Comparison of ENCODE assay signal across 8 cellular contexts in genomic region chr6:166259296-166259977, GRCh38. TPM values are rescaled to one million over a fixed set of nuclear protein-coding genes. Genes with fewer than 3 reads are reported as not detected.
A peak's percentile ranks its signal among the peaks of the same experiment; 100 is the strongest.
DNase-seq lines count a peak whose midpoint lies in the region; ATAC-seq and TF ChIP-seq lines count a peak whose summit lies in the region.

No MANE protein-coding gene starts in this region.

- H2AFZ ChIP-seq in DND-41 (ENCODE audit: low read depth, low read length): peak overlapping the region; percentile 38; the same call in 1 of the 2 replicates

- ATAC-seq in DND-41 (ENCODE audit: insufficient read depth, low read depth) (peak; percentile 53), HG02610 (IDR thresholded peaks at IDR 0.05; ENCODE audit: unreplicated experiment) (peak; percentile 44), GM18517 (IDR thresholded peaks at IDR 0.05; ENCODE audit: unreplicated experiment) (no peak)
- peak; percentile 14 for ATAC-seq in activated CD8-positive, alpha-beta T cell treated with anti-CD3 and anti-CD28 coated beads, Interleukin-2, amount 10 ng/mL, durations not matched to agents 7 days and 5 days
- ATAC-seq in naive thymus-derived CD4-positive, alpha-beta T cell: peak; percentile 57

- TF ChIP-seq CTCF in DND-41 (IDR thresholded peaks at IDR 0.05; ENCODE audit: borderline replicate concordance, extremely low read depth, low read length, poor library complexity, severe bottlenecking) (no peak), brain microvascular endothelial cell (IDR thresholded peaks at IDR 0.05; ENCODE audit: low read depth, low read length, missing control alignments) (no peak), uterus (IDR thresholded peaks at IDR 0.05) (no peak)

- H3K9ac ChIP-seq in DND-41 (ENCODE audit: low read depth, low read length): peak overlapping the region; percentile 46

- TF ChIP-seq POLR2A in uterus (IDR thresholded peaks at IDR 0.05): no peak

- intact Hi-C loops in naive thymus-derived CD4-positive, alpha-beta T cell (cut with micrococcal nuclease): loop anchor here (1.0 to 10.0 kb wide), 7 partner anchors 8 to 705 kb away; partner anchors contain the start of genes MPC1 (in 1 of the 2) and RPS6KA2 (in 1 of the 2)
- intact Hi-C loops in uterus (cut with DNase I; ENCODE audit: low total_unique reads): no loop called here

- in situ Hi-C loops in brain microvascular endothelial cell (cut with HindIII; ENCODE audit: low pct_ligation_motif_present, low sequenced_read_pairs): no loop called here

- H3K27ac ChIP-seq in DND-41 (ENCODE audit: low read length) (peak overlapping the region; percentile 89), brain microvascular endothelial cell (no peak overlapping the region), uterus (no peak overlapping the region)
- no peak overlapping the region for H3K27ac ChIP-seq in naive thymus-derived CD4-positive, alpha-beta T cell (ENCODE audit: low read depth, low read length)

- H3K4me1 ChIP-seq in DND-41 (ENCODE audit: insufficient read depth, low read length): peaks cover 53% of the 10 kb centered on the region
- H3K4me1 ChIP-seq in naive thymus-derived CD4-positive, alpha-beta T cell (ENCODE audit: control insufficient read depth in 2 of 2, insufficient read depth in 2 of 2, low read length in 2 of 2): peaks cover 5 to 20% of the 10 kb centered on the region in 2 donors
- H3K4me1 ChIP-seq in uterus: no peaks in the 10 kb centered on the region

- H3K27me3 ChIP-seq in DND-41 (ENCODE audit: insufficient read depth, low read length, poor library complexity) (no peaks in the 10 kb centered on the region), brain microvascular endothelial cell (replicated peaks) (peaks cover 5% of the 10 kb centered on the region), uterus (peaks cover 0 to 12% of the 10 kb centered on the region in 2 donors)
- H3K27me3 ChIP-seq in naive thymus-derived CD4-positive, alpha-beta T cell (ENCODE audit: control insufficient read depth in 2 of 2, insufficient read depth in 2 of 2, low read length in 2 of 2): no peaks in the 10 kb centered on the region

- no peaks in the 10 kb centered on the region for H3K9me3 ChIP-seq in DND-41 (ENCODE audit: insufficient read depth, low read length, severe bottlenecking)
- H3K9me3 ChIP-seq in naive thymus-derived CD4-positive, alpha-beta T cell (ENCODE audit: control insufficient read depth in 2 of 3, low read length in 3 of 3): no peaks in the 10 kb centered on the region
- no peaks in the 10 kb centered on the region for H3K9me3 ChIP-seq in uterus

- DNase-seq in DND-41: peak; percentile 39
- DNase-seq in activated CD8-positive, alpha-beta T cell treated with anti-CD3 and anti-CD28 coated beads, Interleukin-2, amount 10 ng/mL, durations not matched to agents 7 days and 5 days: no peak
- DNase-seq in naive thymus-derived CD4-positive, alpha-beta T cell: no peak
- DNase-seq in ureter (ENCODE audit: low spot score): no peak
- DNase-seq in brain microvascular endothelial cell: no peak
- DNase-seq in uterus: no peak

- H3K4me3 ChIP-seq in DND-41 (ENCODE audit: low read depth in 1 of 2, low read length in 2 of 2): no peak overlapping the region
- H3K4me3 ChIP-seq in naive thymus-derived CD4-positive, alpha-beta T cell (ENCODE audit: low read length): no peak overlapping the region
- no peak overlapping the region for H3K4me3 ChIP-seq in brain microvascular endothelial cell (ENCODE audit: low read depth, low read length)
- H3K4me3 ChIP-seq in uterus: no peak overlapping the region

- peaks cover 22% of the 10 kb centered on the region for H3K27me3 Mint-ChIP-seq in activated CD8-positive, alpha-beta T cell treated with anti-CD3 and anti-CD28 coated beads, Interleukin-2, amount 10 ng/mL, durations not matched to agents 7 days and 5 days (ENCODE audit: low read depth)
- H3K27me3 Mint-ChIP-seq in naive thymus-derived CD4-positive, alpha-beta T cell: peaks cover 0 to 49% (median 30%) of the 10 kb centered on the region in 5 donors

- POLR2A ChIA-PET in activated CD8-positive, alpha-beta T cell treated with anti-CD3 and anti-CD28 coated beads, Interleukin-2, amount 10 ng/mL, durations not matched to agents 7 days and 5 days (lab: Charles Lee): interaction anchor here (0.7 to 1.1 kb wide), 2 partner anchors 14 to 117 kb away, joined by 3 read pairs; no protein-coding TSS in a partner anchor
- POLR2A ChIA-PET in naive thymus-derived CD4-positive, alpha-beta T cell (lab: Charles Lee): no interaction called here

- peak overlapping the region; percentile 87 for H3K27ac Mint-ChIP-seq in activated CD8-positive, alpha-beta T cell treated with anti-CD3 and anti-CD28 coated beads, Interleukin-2, amount 10 ng/mL, durations not matched to agents 7 days and 5 days
- H3K27ac Mint-ChIP-seq in naive thymus-derived CD4-positive, alpha-beta T cell: peak overlapping the region in 7 of 9 donors; percentile 75 to 99 (median 92)

- H4K20me1 ChIP-seq in DND-41 (ENCODE audit: insufficient read depth, low read length): no peaks in the 10 kb centered on the region

- H3K36me3 Mint-ChIP-seq in activated CD8-positive, alpha-beta T cell treated with anti-CD3 and anti-CD28 coated beads, Interleukin-2, amount 10 ng/mL, durations not matched to agents 7 days and 5 days (ENCODE audit: low read depth): peaks cover 8% of the 10 kb centered on the region
- H3K36me3 Mint-ChIP-seq in naive thymus-derived CD4-positive, alpha-beta T cell: no peaks in the 10 kb centered on the region

- no peaks in the 10 kb centered on the region for H3K36me3 ChIP-seq in DND-41 (ENCODE audit: insufficient read depth, low read length)
- H3K36me3 ChIP-seq in naive thymus-derived CD4-positive, alpha-beta T cell (ENCODE audit: control insufficient read depth in 2 of 3, insufficient read depth in 3 of 3, low read length in 3 of 3): no peaks in the 10 kb centered on the region
- H3K36me3 ChIP-seq in brain microvascular endothelial cell (replicated peaks): no peaks in the 10 kb centered on the region
- H3K36me3 ChIP-seq in uterus: no peaks in the 10 kb centered on the region

- H3K4me1 Mint-ChIP-seq in activated CD8-positive, alpha-beta T cell treated with anti-CD3 and anti-CD28 coated beads, Interleukin-2, amount 10 ng/mL, durations not matched to agents 7 days and 5 days (ENCODE audit: low read depth): peaks cover 49% of the 10 kb centered on the region
- peaks cover 0 to 61% (median 38%) of the 10 kb centered on the region in 7 donors for H3K4me1 Mint-ChIP-seq in naive thymus-derived CD4-positive, alpha-beta T cell

- CTCF ChIA-PET in activated CD8-positive, alpha-beta T cell treated with anti-CD3 and anti-CD28 coated beads, Interleukin-2, amount 10 ng/mL, durations not matched to agents 7 days and 5 days (lab: Charles Lee): interaction anchor here (0.7 to 1.8 kb wide), 12 partner anchors 9 to 141 kb away, joined by 3 to 7 read pairs (median 4); no protein-coding TSS in a partner anchor
- CTCF ChIA-PET in naive thymus-derived CD4-positive, alpha-beta T cell (lab: Charles Lee): interaction anchor here (0.6 to 1.3 kb wide), 3 partner anchors 9 to 54 kb away, joined by 3 read pairs; no protein-coding TSS in a partner anchor

- H3K79me2 ChIP-seq in DND-41 (ENCODE audit: insufficient read depth, low read length): no peaks in the 10 kb centered on the region

- H3K4me2 ChIP-seq in DND-41 (ENCODE audit: insufficient read depth, low read length): peak overlapping the region; percentile 25; the same call in 1 of the 2 replicates

- H3K9me3 Mint-ChIP-seq in activated CD8-positive, alpha-beta T cell treated with anti-CD3 and anti-CD28 coated beads, Interleukin-2, amount 10 ng/mL, durations not matched to agents 7 days and 5 days (ENCODE audit: insufficient read depth): no peaks in the 10 kb centered on the region
- H3K9me3 Mint-ChIP-seq in naive thymus-derived CD4-positive, alpha-beta T cell: peaks cover 0 to 4% (median 0%) of the 10 kb centered on the region in 11 donors

- peak overlapping the region; percentile 70 for H3K4me3 Mint-ChIP-seq in activated CD8-positive, alpha-beta T cell treated with anti-CD3 and anti-CD28 coated beads, Interleukin-2, amount 10 ng/mL, durations not matched to agents 7 days and 5 days
- peak overlapping the region in 9 of 10 donors; percentile 36 to 78 (median 75) for H3K4me3 Mint-ChIP-seq in naive thymus-derived CD4-positive, alpha-beta T cell

RNA-seq across cellular contexts. Expression of gene PRR18, which starts 48.8 kb away (rescaled TPM):
- not detected for total RNA-seq in activated CD8-positive, alpha-beta T cell treated with anti-CD3 and anti-CD28 coated beads, Interleukin-2, amount 10 ng/mL, durations not matched to agents 7 days and 5 days
- total RNA-seq in naive thymus-derived CD4-positive, alpha-beta T cell: not detected
- not detected for polyA plus RNA-seq in naive thymus-derived CD4-positive, alpha-beta T cell
- total RNA-seq in ureter: 0.23 TPM
- not detected for total RNA-seq in uterus
